3 cellular contexts compared by ENCODE assay signal in genomic region chr12:30678221-30678620, GRCh38.
"Had no signal": no experiment of that assay in that cellular context is flagged by ENCODE, and none has a peak within 500 bp of the region (broad histone marks: within the 10 kb centered on the region; RNA-seq: fewer than 3 reads in every experiment).

No MANE protein-coding gene starts in this region.

- DNase-seq: GDM1, GF-D8 had no signal

- ATAC-seq: GM12878 had no signal

- H3K4me3 ChIP-seq: GM12878 had no signal
